8 cellular contexts compared by ENCODE assay signal in genomic region chr5:35357973-35358372, GRCh38.
"Had no signal": no experiment of that assay in that cellular context is flagged by ENCODE, and none has a peak within 500 bp of the region (broad histone marks: within the 10 kb centered on the region; RNA-seq: fewer than 3 reads in every experiment).

No MANE protein-coding gene starts in this region.

- H3K4me2 ChIP-seq: KMS-11 had no signal

- H3K27ac ChIP-seq: HL-60, KMS-11 had no signal

- FAIRE-seq: HepG2, K562 had no signal

- H3K9ac ChIP-seq: KMS-11 had no signal

- ATAC-seq: HepG2, K562 had no signal

- H3K4me1 Mint-ChIP-seq: IgD-negative memory B cell had no signal

- H3K27me3 Mint-ChIP-seq: IgD-negative memory B cell had no signal

- DNase-seq: IMR-90, KBM-7, KG1 had no signal

- H3K27ac Mint-ChIP-seq: IgD-negative memory B cell had no signal

- H3K36me3 Mint-ChIP-seq: IgD-negative memory B cell had no signal

- H3K4me3 Mint-ChIP-seq: IgD-negative memory B cell had no signal

- H3K4me3 ChIP-seq: K562 had no signal
